9 cellular contexts compared by ENCODE assay signal in the genomic region with DNA sequence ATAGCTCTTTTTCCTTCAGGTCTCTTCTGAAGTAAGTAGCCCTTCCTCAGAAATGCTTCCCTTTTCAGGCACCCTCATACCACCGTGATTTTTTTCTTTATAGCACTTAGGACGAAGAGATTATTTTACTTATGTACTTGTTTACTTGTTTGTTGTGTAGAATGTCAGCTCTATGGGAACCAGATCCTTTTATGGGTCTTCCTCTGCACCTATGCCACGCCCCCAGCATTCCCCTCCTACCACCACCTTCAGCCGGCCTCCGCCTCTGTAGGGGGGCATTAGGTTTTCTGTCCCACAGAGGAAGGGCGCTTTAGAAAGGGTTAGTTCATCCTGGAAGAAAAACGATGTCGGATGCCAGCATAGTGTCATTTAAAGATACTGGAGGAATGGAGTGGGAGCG. TPM values are rescaled to one million over a fixed set of nuclear protein-coding genes. Genes with fewer than 3 reads are reported as not detected.
DNase-seq lines count a peak whose midpoint lies in the region; ATAC-seq and TF ChIP-seq lines count a peak whose summit lies in the region.
"Had no signal": no experiment of that assay in that cellular context is flagged by ENCODE, and none has a peak within 500 bp of the region (broad histone marks: within the 10 kb centered on the region; RNA-seq: fewer than 3 reads in every experiment).

No MANE protein-coding gene starts in this region.

- peaks cover 0 to 4% (median 0%) of the 10 kb centered on the region in 4 donors for H3K4me1 ChIP-seq in right lobe of liver

- peak overlapping the region; percentile 93 for H3K4me3 Mint-ChIP-seq in activated naive CD8-positive, alpha-beta T cell treated with anti-CD3 and anti-CD28 coated beads for 36 hours
- peak overlapping the region; percentile 90 to 98 (median 97) for H3K4me3 Mint-ChIP-seq in naive thymus-derived CD8-positive, alpha-beta T cell

- POLR2A ChIA-PET in naive thymus-derived CD8-positive, alpha-beta T cell (lab: Charles Lee): no interaction called here

- peaks cover 7% of the 10 kb centered on the region for H3K9me3 Mint-ChIP-seq in activated naive CD8-positive, alpha-beta T cell treated with anti-CD3 and anti-CD28 coated beads for 36 hours
- H3K9me3 Mint-ChIP-seq in naive thymus-derived CD8-positive, alpha-beta T cell: peaks cover 0 to 2% (median 0%) of the 10 kb centered on the region in 9 donors

- no peak for TF ChIP-seq CTCF in right lobe of liver (IDR thresholded peaks at IDR 0.05)

- intact Hi-C loops in right lobe of liver (cut with DNase I): no loop called here

- DNase-seq in NCI-H2171 treated with DMSO at 0.1 percent for 48 hours (lab: John Stamatoyannopoulos, UW) (peak; percentile 39), NCI-H2171 (lab: John Stamatoyannopoulos, UW) (no peak), NCI-H2107 (lab: John Stamatoyannopoulos, UW) (peak; percentile 43), germinal center (ENCODE audit: low spot score) (no peak), NOMO-1 treated with DMSO at 0.1 percent for 48 hours (lab: John Stamatoyannopoulos, UW; ENCODE audit: unreplicated experiment) (no peak), right lobe of liver (no peak)
- DNase-seq in activated naive CD8-positive, alpha-beta T cell treated with anti-CD3 and anti-CD28 coated beads for 36 hours: no peak
- DNase-seq in naive thymus-derived CD8-positive, alpha-beta T cell: no peak
- DNase-seq: SW 1271 had no signal

- 70% methylated on average over 9 of the region's 9 CpGs for WGBS in right lobe of liver (ENCODE audit: insufficient coverage, low coverage, low lambda C conversion rate, missing lambda C conversion rate)

- no peaks in the 10 kb centered on the region for H3K36me3 ChIP-seq in right lobe of liver

- no peak overlapping the region for H3K27ac ChIP-seq in right lobe of liver

- TF ChIP-seq POLR2A in right lobe of liver (IDR thresholded peaks at IDR 0.05): no peak

- no peak for ATAC-seq in naive thymus-derived CD8-positive, alpha-beta T cell
- ATAC-seq in right lobe of liver: no peak

- peaks cover 0 to 3% of the 10 kb centered on the region in 2 donors for H3K27me3 ChIP-seq in right lobe of liver

- H3K9me3 ChIP-seq in right lobe of liver: no peaks in the 10 kb centered on the region

- H3K4me1 Mint-ChIP-seq in activated naive CD8-positive, alpha-beta T cell treated with anti-CD3 and anti-CD28 coated beads for 36 hours: peaks cover 6% of the 10 kb centered on the region
- peaks cover 6 to 29% (median 21%) of the 10 kb centered on the region in 4 donors for H3K4me1 Mint-ChIP-seq in naive thymus-derived CD8-positive, alpha-beta T cell

- H3K36me3 Mint-ChIP-seq in activated naive CD8-positive, alpha-beta T cell treated with anti-CD3 and anti-CD28 coated beads for 36 hours: peaks cover 3% of the 10 kb centered on the region
- H3K36me3 Mint-ChIP-seq in naive thymus-derived CD8-positive, alpha-beta T cell: peaks cover 0 to 2% (median 0%) of the 10 kb centered on the region in 3 donors

- peaks cover 67% of the 10 kb centered on the region for H3K27me3 Mint-ChIP-seq in activated naive CD8-positive, alpha-beta T cell treated with anti-CD3 and anti-CD28 coated beads for 36 hours
- peaks cover 14 to 52% (median 19%) of the 10 kb centered on the region in 5 donors for H3K27me3 Mint-ChIP-seq in naive thymus-derived CD8-positive, alpha-beta T cell

- no peak overlapping the region for H3K27ac Mint-ChIP-seq in activated naive CD8-positive, alpha-beta T cell treated with anti-CD3 and anti-CD28 coated beads for 36 hours
- peak overlapping the region in 2 of 10 donors; percentile 25 to 73 for H3K27ac Mint-ChIP-seq in naive thymus-derived CD8-positive, alpha-beta T cell

- no peak overlapping the region for H3K4me3 ChIP-seq in right lobe of liver

RNA-seq across cellular contexts. Expression of a gene that starts 1.8 kb away (rescaled TPM):
- total RNA-seq in activated naive CD8-positive, alpha-beta T cell treated with anti-CD3 and anti-CD28 coated beads for 36 hours: under 1 TPM in 1 of 2 experiments, not detected in 1; 0.10 TPM
- under 1 TPM in 1 of 2 experiments, not detected in 1; 0.60 TPM for total RNA-seq in naive thymus-derived CD8-positive, alpha-beta T cell
- polyA plus RNA-seq in naive thymus-derived CD8-positive, alpha-beta T cell: not detected
- under 1 TPM in 4 of 6 experiments, not detected in 2; 0.13 to 0.37 (median 0.21) TPM for total RNA-seq in right lobe of liver

RNA-seq across cellular contexts. Expression of a gene that starts 2.2 kb away (rescaled TPM):
- 1 to 10 TPM in 1 of 2 experiments, under 1 TPM in 1; 0.97 to 1.5 TPM for total RNA-seq in activated naive CD8-positive, alpha-beta T cell treated with anti-CD3 and anti-CD28 coated beads for 36 hours
- total RNA-seq in naive thymus-derived CD8-positive, alpha-beta T cell: under 1 TPM; 0.60 to 0.94 TPM
- 1 to 10 TPM in 1 of 3 donors, under 1 TPM in 1, not detected in 1; 0.16 to 4.6 TPM for polyA plus RNA-seq in naive thymus-derived CD8-positive, alpha-beta T cell
- 1 to 10 TPM in 3 of 6 experiments, under 1 TPM in 2, not detected in 1; 0.30 to 1.4 (median 1.2) TPM for total RNA-seq in right lobe of liver

RNA-seq across cellular contexts. Expression of a gene that starts 12.7 kb away (rescaled TPM):
- total RNA-seq in activated naive CD8-positive, alpha-beta T cell treated with anti-CD3 and anti-CD28 coated beads for 36 hours: not detected
- not detected for total RNA-seq in naive thymus-derived CD8-positive, alpha-beta T cell
- under 1 TPM in 2 of 3 donors, not detected in 1; 0.17 to 0.31 TPM for polyA plus RNA-seq in naive thymus-derived CD8-positive, alpha-beta T cell
- 1 to 10 TPM in 5 of 6 experiments, under 1 TPM in 1; 0.64 to 4.2 (median 1.8) TPM for total RNA-seq in right lobe of liver

Comparison
In these comparisons a context has a peak if more than half of its experiments do, and no peak if none do; other contexts are left out.
1. DNase-seq: peak in NCI-H2171 treated with DMSO at 0.1 percent for 48 hours (single experiment) and NCI-H2107 (single experiment); none in NCI-H2171 (single experiment), activated naive CD8-positive, alpha-beta T cell treated with anti-CD3 and anti-CD28 coated beads for 36 hours (single experiment), naive thymus-derived CD8-positive, alpha-beta T cell (0 of 10), germinal center (single experiment), NOMO-1 treated with DMSO at 0.1 percent for 48 hours (single experiment) and right lobe of liver (0 of 3).